8 cellular contexts compared by ENCODE assay signal in genomic region chr13:49936085-49936942, GRCh38. TPM values are rescaled to one million over a fixed set of nuclear protein-coding genes. Genes with fewer than 3 reads are reported as not detected.
DNase-seq lines count a peak whose midpoint lies in the region; ATAC-seq and TF ChIP-seq lines count a peak whose summit lies in the region.

TSS of gene SPRYD7 (minus strand) at chr13:49936340. CDS start at chr13:49936235, 105 bp downstream.

- H3K4me1 Mint-ChIP-seq in IgD-negative memory B cell = peaks cover 21 to 26% (median 21%) of the 10 kb centered on the region in 3 donors

- peaks cover 5% of the 10 kb centered on the region for H3K36me3 Mint-ChIP-seq in IgD-negative memory B cell

- no peaks in the 10 kb centered on the region for H3K9me2 ChIP-seq in OCI-LY7 (ENCODE audit: insufficient read depth, low read length)

- CTCF ChIA-PET in OCI-LY7 (lab: Charles Lee; ENCODE audit: unreplicated experiment) = interaction anchor here (0.6 to 1.1 kb wide), 9 partner anchors 9 to 1057 kb away, joined by 3 to 4 read pairs (median 3); partner anchors contain the start of gene KPNA3

- DNase-seq in DMS53 treated with DMSO at 0.1 percent for 48 hours (lab: John Stamatoyannopoulos, UW; ENCODE audit: unreplicated experiment) = peak; percentile 84
- DNase-seq in OCI-LY7 (ENCODE audit: low spot score) = peak; percentile 98
- DNase-seq in activated T-cell treated with anti-CD3 and anti-CD28 coated beads for 4 hours = peak; percentile 90
- peak; percentile 70 for DNase-seq in epithelial cell of proximal tubule (ENCODE audit: low read depth)
- DNase-seq in mucosa of descending colon = peak; percentile 99
- peak; percentile 89 for DNase-seq in stimulated activated CD8-positive, alpha-beta memory T cell treated with anti-CD3 and anti-CD28 coated beads, Interleukin-4, amount 100 ng/mL, for 1 hour (ENCODE audit: low read depth in 2 of 2, low spot score in 1 of 2)

- peak within 1 kb of the TSS; percentile 34 for H3K27ac ChIP-seq in OCI-LY7 (ENCODE audit: low read depth, low read length, poor library complexity, severe bottlenecking)

- H3K4me3 Mint-ChIP-seq in IgD-negative memory B cell = peak within 1 kb of the TSS; percentile 89 to 98 (median 96)

- no peaks in the 10 kb centered on the region for H3K27me3 Mint-ChIP-seq in IgD-negative memory B cell

- no peaks in the 10 kb centered on the region for H3K9me3 ChIP-seq in OCI-LY7 (ENCODE audit: low read length)
- no peaks in the 10 kb centered on the region for H3K9me3 ChIP-seq in mucosa of descending colon

- H3K79me2 ChIP-seq in OCI-LY7 (ENCODE audit: insufficient read depth, low read depth, low read length) = peaks cover 5% of the 10 kb centered on the region; the same call in 1 of the 2 replicates

- POLR2A ChIA-PET in OCI-LY7 (lab: Charles Lee) = interaction anchor here (0.5 to 2.3 kb wide), 10 partner anchors 14 to 846 kb away, joined by 3 to 8 read pairs (median 3); partner anchors contain the start of gene KPNA3

- intact Hi-C loops in OCI-LY7 (cut with micrococcal nuclease; ENCODE audit: unreplicated experiment) (loop anchor here (1.0 to 5.0 kb wide), 5 partner anchors 61 to 976 kb away; partner anchors contain the start of genes KPNA3 and TRIM13), mucosa of descending colon (cut with DNase I, micrococcal nuclease) (no loop called here)

- H4K20me1 ChIP-seq in OCI-LY7 (ENCODE audit: insufficient read depth, low read length) = no peaks in the 10 kb centered on the region

- peak within 1 kb of the TSS; percentile 97 for H3K4me2 ChIP-seq in OCI-LY7 (ENCODE audit: low read length)

- H2AFZ ChIP-seq in OCI-LY7 (ENCODE audit: low read length) = peak within 1 kb of the TSS; percentile 89

- peak within 1 kb of the TSS; percentile 81 for H3K4me3 ChIP-seq in OCI-LY7 (ENCODE audit: low read depth, low read length, poor library complexity, severe bottlenecking)
- H3K4me3 ChIP-seq in epithelial cell of proximal tubule (ENCODE audit: low read depth, low read length) = peak within 1 kb of the TSS; percentile 98
- H3K4me3 ChIP-seq in mucosa of descending colon = peak within 1 kb of the TSS; percentile 56

- peak within 1 kb of the TSS; percentile 82 to 95 (median 93) for H3K27ac Mint-ChIP-seq in IgD-negative memory B cell

- H3K9me3 Mint-ChIP-seq in IgD-negative memory B cell = no peaks in the 10 kb centered on the region

- peak; percentile 84 for TF ChIP-seq CTCF in OCI-LY7 (conservative IDR thresholded peaks at IDR 0.05; ENCODE audit: low read length)
- peak; percentile 77 for TF ChIP-seq CTCF in epithelial cell of proximal tubule (conservative IDR thresholded peaks at IDR 0.05; ENCODE audit: low read depth, low read length)
- TF ChIP-seq CTCF in mucosa of descending colon (IDR thresholded peaks at IDR 0.05) = peak; percentile 98

- ATAC-seq in GM21576 (IDR thresholded peaks at IDR 0.05; ENCODE audit: unreplicated experiment) = peak; percentile 98
- ATAC-seq in mucosa of descending colon = peak; percentile 96

- peaks cover 29% of the 10 kb centered on the region for H3K4me1 ChIP-seq in OCI-LY7 (ENCODE audit: insufficient read depth, low read length, poor library complexity, severe bottlenecking)
- H3K4me1 ChIP-seq in mucosa of descending colon (ENCODE audit: low read depth) = peaks cover 31% of the 10 kb centered on the region

- H3K36me3 ChIP-seq in OCI-LY7 (ENCODE audit: insufficient read depth, low read length) (no peaks in the 10 kb centered on the region), mucosa of descending colon (ENCODE audit: low read depth) (peaks cover 3% of the 10 kb centered on the region)

- no TSS peak for BruUV-seq in OCI-LY7 (replicated peaks; lab: Mats Ljungman, UMichigan)

RNA-seq across cellular contexts. Expression of gene SPRYD7, which starts in this region (rescaled TPM):
- polyA plus RNA-seq in IgD-negative memory B cell = 6.4 TPM
- total RNA-seq in OCI-LY7 (2014; rRNA removed; shearing (Covaris generic)) = 5.0 and 6.8 TPM in 2 replicates
- total RNA-seq in OCI-LY7 (2022) (10.6 and 13.2 TPM in 2 replicates), epithelial cell of proximal tubule (4.8 and 8.2 TPM in 2 replicates), mucosa of descending colon (10 to 100 TPM; 11.2 to 15.0 (median 12.4) TPM)

Comparison
In these comparisons a context has a peak if more than half of its experiments do, and no peak if none do; other contexts are left out.
1. Peak in every context shown above with its lines: DNase-seq, ATAC-seq, H3K4me3 ChIP-seq and H3K27ac ChIP-seq.